Comparison of ENCODE assay signal across 1 cellular context in the genomic region with DNA sequence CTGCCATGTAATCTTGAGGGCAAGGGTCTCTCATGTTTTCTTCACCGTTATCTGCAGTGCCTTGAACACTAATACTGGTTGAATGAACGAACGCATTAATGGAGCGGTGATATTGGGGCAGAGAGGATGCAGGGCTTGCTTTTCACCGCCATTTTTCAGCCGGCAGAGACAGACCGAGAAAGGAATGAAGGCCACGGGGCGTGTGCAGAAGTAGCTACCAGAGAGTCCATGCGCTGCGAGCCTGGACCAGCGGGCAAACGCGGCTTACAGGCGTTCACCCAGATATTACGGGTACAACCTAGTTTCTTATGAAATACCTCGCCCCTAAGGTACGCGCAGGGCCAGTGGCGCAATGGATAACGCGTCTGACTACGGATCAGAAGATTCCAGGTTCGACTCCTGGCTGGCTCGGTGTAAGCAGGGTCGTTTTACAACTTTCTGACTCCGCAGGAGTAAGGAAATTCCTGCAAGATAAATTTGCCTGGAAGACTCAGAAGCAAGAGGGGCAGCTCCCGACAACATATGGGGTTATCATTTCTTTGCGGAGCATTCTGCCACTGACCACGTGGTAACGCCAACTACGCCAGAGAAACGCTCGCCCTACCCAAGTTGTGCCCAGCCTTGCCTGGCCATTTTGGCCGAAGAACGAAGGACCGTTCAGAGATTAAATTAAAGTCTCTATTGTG.
TF ChIP-seq lines count a peak whose summit lies in the region.

No MANE protein-coding gene starts in this region.

TF ChIP-seq in HepG2, 621 proteins besides CTCF, POLR2A, EP300 and RAD21 (continued from another document and continues in another):
- TF ChIP-seq ZNF687 (CRISPR knock-in tag; IDR thresholded peaks at IDR 0.05) (peak; percentile 84), NFKB2 (CRISPR knock-in tag; IDR thresholded peaks at IDR 0.05; ENCODE audit: borderline replicate concordance) (peak; percentile 67), HCFC1 (IDR thresholded peaks at IDR 0.05; ENCODE audit: low read depth, low read length) (peak; percentile 50; the same call in 1 of the 2 replicates), ZNF574 (CRISPR knock-in tag; IDR thresholded peaks at IDR 0.05) (peak; percentile 72), HHEX (CRISPR knock-in tag; IDR thresholded peaks at IDR 0.05) (no peak), ZNF234 (CRISPR knock-in tag; conservative IDR thresholded peaks at IDR 0.05) (0 out of 2 replicates have a peak, but pooled peaks have one; percentile 51), ZBTB3 (CRISPR knock-in tag; IDR thresholded peaks at IDR 0.05; ENCODE audit: borderline replicate concordance, low read depth) (0 out of 2 replicates have a peak, but pooled peaks have one; percentile 7), CHD2 (IDR thresholded peaks at IDR 0.05; ENCODE audit: low read depth, low read length) (no peak), ELF3 (CRISPR knock-in tag; IDR thresholded peaks at IDR 0.05) (peak; percentile 83), ZFAT (CRISPR knock-in tag; conservative IDR thresholded peaks at IDR 0.05) (no peak), NR2F2 (IDR thresholded peaks at IDR 0.05; ENCODE audit: borderline replicate concordance, low read depth) (peak; percentile 74; the same call in 1 of the 2 replicates), REL (CRISPR knock-in tag; conservative IDR thresholded peaks at IDR 0.05) (no peak; the same call in 1 of the 2 replicates), ZSCAN21 (CRISPR knock-in tag; IDR thresholded peaks at IDR 0.05; ENCODE audit: borderline replicate concordance) (peak; percentile 96), JUN (CRISPR knock-in tag; IDR thresholded peaks at IDR 0.05) (peak; percentile 60; the same call in 1 of the 2 replicates), GFI1 (CRISPR knock-in tag; IDR thresholded peaks at IDR 0.05; ENCODE audit: borderline replicate concordance) (peak; percentile 66; the same call in 1 of the 2 replicates), NR2F1 (CRISPR knock-in tag; IDR thresholded peaks at IDR 0.05) (no peak; a peak in 2 of 4 replicates), DMTF1 (CRISPR knock-in tag; IDR thresholded peaks at IDR 0.05) (peak; percentile 68; the same call in 1 of the 2 replicates), ZFP1 (CRISPR knock-in tag; IDR thresholded peaks at IDR 0.05) (peak; percentile 95), ZNF589 (CRISPR knock-in tag; conservative IDR thresholded peaks at IDR 0.05) (peak; percentile 93), TGIF2 (CRISPR knock-in tag; IDR thresholded peaks at IDR 0.05) (peak; percentile 69), ZBTB43 (CRISPR knock-in tag; conservative IDR thresholded peaks at IDR 0.05) (peak; percentile 69; the same call in 1 of the 2 replicates), SMAD1 (CRISPR knock-in tag; IDR thresholded peaks at IDR 0.05; ENCODE audit: borderline replicate concordance, low read depth) (no peak), TOPORS (CRISPR knock-in tag; IDR thresholded peaks at IDR 0.05) (peak; percentile 87; the same call in 1 of the 2 replicates), KDM4B (CRISPR knock-in tag; IDR thresholded peaks at IDR 0.05) (peak; percentile 93), ZNF672 (CRISPR knock-in tag; IDR thresholded peaks at IDR 0.05) (no peak; the same call in 1 of the 2 replicates), ZNF317 (CRISPR knock-in tag; IDR thresholded peaks at IDR 0.05) (peak; percentile 69; the same call in 1 of the 2 replicates), TOE1 (CRISPR knock-in tag; IDR thresholded peaks at IDR 0.05) (peak; percentile 16; the same call in 1 of the 2 replicates), NFRKB (IDR thresholded peaks at IDR 0.05) (no peak), NFKBIZ (CRISPR knock-in tag; IDR thresholded peaks at IDR 0.05) (peak; percentile 88), MAFF (IDR thresholded peaks at IDR 0.05; ENCODE audit: low read depth, low read length) (no peak), SMYD3 (CRISPR knock-in tag; IDR thresholded peaks at IDR 0.05) (peak; percentile 87), NR1H2 (CRISPR knock-in tag; IDR thresholded peaks at IDR 0.05; ENCODE audit: borderline replicate concordance, low read depth) (no peak; the same call in 1 of the 2 replicates), ZNF619 (CRISPR knock-in tag; IDR thresholded peaks at IDR 0.05) (0 out of 2 replicates have a peak, but pooled peaks have one; percentile 42)
- TF ChIP-seq, protein P1, sequence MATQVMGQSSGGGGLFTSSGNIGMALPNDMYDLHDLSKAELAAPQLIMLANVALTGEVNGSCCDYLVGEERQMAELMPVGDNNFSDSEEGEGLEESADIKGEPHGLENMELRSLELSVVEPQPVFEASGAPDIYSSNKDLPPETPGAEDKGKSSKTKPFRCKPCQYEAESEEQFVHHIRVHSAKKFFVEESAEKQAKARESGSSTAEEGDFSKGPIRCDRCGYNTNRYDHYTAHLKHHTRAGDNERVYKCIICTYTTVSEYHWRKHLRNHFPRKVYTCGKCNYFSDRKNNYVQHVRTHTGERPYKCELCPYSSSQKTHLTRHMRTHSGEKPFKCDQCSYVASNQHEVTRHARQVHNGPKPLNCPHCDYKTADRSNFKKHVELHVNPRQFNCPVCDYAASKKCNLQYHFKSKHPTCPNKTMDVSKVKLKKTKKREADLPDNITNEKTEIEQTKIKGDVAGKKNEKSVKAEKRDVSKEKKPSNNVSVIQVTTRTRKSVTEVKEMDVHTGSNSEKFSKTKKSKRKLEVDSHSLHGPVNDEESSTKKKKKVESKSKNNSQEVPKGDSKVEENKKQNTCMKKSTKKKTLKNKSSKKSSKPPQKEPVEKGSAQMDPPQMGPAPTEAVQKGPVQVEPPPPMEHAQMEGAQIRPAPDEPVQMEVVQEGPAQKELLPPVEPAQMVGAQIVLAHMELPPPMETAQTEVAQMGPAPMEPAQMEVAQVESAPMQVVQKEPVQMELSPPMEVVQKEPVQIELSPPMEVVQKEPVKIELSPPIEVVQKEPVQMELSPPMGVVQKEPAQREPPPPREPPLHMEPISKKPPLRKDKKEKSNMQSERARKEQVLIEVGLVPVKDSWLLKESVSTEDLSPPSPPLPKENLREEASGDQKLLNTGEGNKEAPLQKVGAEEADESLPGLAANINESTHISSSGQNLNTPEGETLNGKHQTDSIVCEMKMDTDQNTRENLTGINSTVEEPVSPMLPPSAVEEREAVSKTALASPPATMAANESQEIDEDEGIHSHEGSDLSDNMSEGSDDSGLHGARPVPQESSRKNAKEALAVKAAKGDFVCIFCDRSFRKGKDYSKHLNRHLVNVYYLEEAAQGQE (IDR thresholded peaks at IDR 0.05; ENCODE audit: borderline replicate concordance in 1 of 2, low read depth in 1 of 2, low read length in 2 of 2) = peak in 1 of 2 experiments; percentile 61; a peak in 1 of 4 replicates
- TF ChIP-seq, protein P2, sequence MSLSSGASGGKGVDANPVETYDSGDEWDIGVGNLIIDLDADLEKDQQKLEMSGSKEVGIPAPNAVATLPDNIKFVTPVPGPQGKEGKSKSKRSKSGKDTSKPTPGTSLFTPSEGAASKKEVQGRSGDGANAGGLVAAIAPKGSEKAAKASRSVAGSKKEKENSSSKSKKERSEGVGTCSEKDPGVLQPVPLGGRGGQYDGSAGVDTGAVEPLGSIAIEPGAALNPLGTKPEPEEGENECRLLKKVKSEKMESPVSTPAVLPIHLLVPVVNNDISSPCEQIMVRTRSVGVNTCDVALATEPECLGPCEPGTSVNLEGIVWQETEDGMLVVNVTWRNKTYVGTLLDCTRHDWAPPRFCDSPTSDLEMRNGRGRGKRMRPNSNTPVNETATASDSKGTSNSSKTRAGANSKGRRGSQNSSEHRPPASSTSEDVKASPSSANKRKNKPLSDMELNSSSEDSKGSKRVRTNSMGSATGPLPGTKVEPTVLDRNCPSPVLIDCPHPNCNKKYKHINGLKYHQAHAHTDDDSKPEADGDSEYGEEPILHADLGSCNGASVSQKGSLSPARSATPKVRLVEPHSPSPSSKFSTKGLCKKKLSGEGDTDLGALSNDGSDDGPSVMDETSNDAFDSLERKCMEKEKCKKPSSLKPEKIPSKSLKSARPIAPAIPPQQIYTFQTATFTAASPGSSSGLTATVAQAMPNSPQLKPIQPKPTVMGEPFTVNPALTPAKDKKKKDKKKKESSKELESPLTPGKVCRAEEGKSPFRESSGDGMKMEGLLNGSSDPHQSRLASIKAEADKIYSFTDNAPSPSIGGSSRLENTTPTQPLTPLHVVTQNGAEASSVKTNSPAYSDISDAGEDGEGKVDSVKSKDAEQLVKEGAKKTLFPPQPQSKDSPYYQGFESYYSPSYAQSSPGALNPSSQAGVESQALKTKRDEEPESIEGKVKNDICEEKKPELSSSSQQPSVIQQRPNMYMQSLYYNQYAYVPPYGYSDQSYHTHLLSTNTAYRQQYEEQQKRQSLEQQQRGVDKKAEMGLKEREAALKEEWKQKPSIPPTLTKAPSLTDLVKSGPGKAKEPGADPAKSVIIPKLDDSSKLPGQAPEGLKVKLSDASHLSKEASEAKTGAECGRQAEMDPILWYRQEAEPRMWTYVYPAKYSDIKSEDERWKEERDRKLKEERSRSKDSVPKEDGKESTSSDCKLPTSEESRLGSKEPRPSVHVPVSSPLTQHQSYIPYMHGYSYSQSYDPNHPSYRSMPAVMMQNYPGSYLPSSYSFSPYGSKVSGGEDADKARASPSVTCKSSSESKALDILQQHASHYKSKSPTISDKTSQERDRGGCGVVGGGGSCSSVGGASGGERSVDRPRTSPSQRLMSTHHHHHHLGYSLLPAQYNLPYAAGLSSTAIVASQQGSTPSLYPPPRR (CRISPR knock-in tag; IDR thresholded peaks at IDR 0.05; ENCODE audit: borderline replicate concordance) = peak; percentile 61; the same call in 1 of the 2 replicates
- TF ChIP-seq, protein P3, sequence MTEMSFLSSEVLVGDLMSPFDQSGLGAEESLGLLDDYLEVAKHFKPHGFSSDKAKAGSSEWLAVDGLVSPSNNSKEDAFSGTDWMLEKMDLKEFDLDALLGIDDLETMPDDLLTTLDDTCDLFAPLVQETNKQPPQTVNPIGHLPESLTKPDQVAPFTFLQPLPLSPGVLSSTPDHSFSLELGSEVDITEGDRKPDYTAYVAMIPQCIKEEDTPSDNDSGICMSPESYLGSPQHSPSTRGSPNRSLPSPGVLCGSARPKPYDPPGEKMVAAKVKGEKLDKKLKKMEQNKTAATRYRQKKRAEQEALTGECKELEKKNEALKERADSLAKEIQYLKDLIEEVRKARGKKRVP (CRISPR knock-in tag; IDR thresholded peaks at IDR 0.05) = peak in 1 of 2 experiments; percentile 94; a peak in 2 of 4 replicates
